18 cellular contexts compared by ENCODE assay signal in the genomic region with DNA sequence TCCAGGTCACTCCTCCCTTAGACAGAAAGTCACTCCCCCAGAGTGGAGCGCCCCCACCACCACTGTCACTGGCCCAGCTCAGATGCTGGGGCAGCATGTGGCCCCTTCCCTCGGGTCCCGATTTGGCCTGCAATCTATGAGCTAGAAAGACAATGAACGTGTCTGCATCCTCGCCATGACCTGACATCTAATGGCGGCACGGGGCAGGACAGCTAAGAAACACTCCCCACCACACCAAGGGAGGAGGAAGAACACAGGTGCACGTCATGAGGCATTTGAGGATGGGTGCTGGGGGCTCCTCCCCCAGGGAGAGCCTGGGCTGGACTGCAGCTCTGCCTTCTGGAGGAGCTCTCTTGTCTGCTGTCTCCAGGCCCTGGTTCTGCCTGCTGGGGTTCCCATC. TPM values are rescaled to one million over a fixed set of nuclear protein-coding genes. Genes with fewer than 3 reads are reported as not detected.
DNase-seq lines count a peak whose midpoint lies in the region; ATAC-seq and TF ChIP-seq lines count a peak whose summit lies in the region.
"Had no signal": no experiment of that assay in that cellular context is flagged by ENCODE, and none has a peak within 500 bp of the region (broad histone marks: within the 10 kb centered on the region; RNA-seq: fewer than 3 reads in every experiment).

No MANE protein-coding gene starts in this region.

- H3K36me3 Mint-ChIP-seq in activated CD8-positive, alpha-beta T cell treated with anti-CD3 and anti-CD28 coated beads, Interleukin-2, amount 10 ng/mL, durations not matched to agents 7 days and 5 days (ENCODE audit: low read depth), result no peaks in the 10 kb centered on the region
- no peaks in the 10 kb centered on the region for H3K36me3 Mint-ChIP-seq in activated CD8-positive, alpha-beta T cell treated with anti-CD3 and anti-CD28 coated beads for 36 hours (ENCODE audit: low read depth)
- H3K36me3 Mint-ChIP-seq in CD8-positive, alpha-beta T cell, result no peaks in the 10 kb centered on the region
- H3K36me3 Mint-ChIP-seq: CD14-positive monocyte; CD4-positive, alpha-beta memory T cell; IgD-negative memory B cell had no signal

- intact Hi-C loops in activated CD8-positive, alpha-beta T cell treated with anti-CD3 and anti-CD28 coated beads for 36 hours (cut with micrococcal nuclease), result no loop called here
- intact Hi-C loops in CD8-positive, alpha-beta T cell (cut with DNase I, micrococcal nuclease), result no loop called here

- no peaks in the 10 kb centered on the region for H3K79me1 ChIP-seq in mesenchymal stem cell (replicated peaks; ENCODE audit: low read length, poor library complexity, severe bottlenecking)

- H3K9me3 ChIP-seq in mesenchymal stem cell (ENCODE audit: control insufficient read depth, low read length), result no peaks in the 10 kb centered on the region
- no peaks in the 10 kb centered on the region for H3K9me3 ChIP-seq in CD8-positive, alpha-beta T cell (ENCODE audit: low read length)
- H3K9me3 ChIP-seq: BLaER1, HAP-1 had no signal

- H3K4me1 ChIP-seq in mesenchymal stem cell (ENCODE audit: control insufficient read depth, insufficient read depth, low read depth, low read length), result peaks cover 22% of the 10 kb centered on the region
- H3K4me1 ChIP-seq in CD8-positive, alpha-beta T cell (ENCODE audit: insufficient read depth, low read length), result no peaks in the 10 kb centered on the region
- H3K4me1 ChIP-seq: HAP-1 had no signal

- H3K27me3 ChIP-seq in H7 (ENCODE audit: control insufficient read depth, insufficient read depth, low read length) (no peaks in the 10 kb centered on the region), mesenchymal stem cell (ENCODE audit: control insufficient read depth in 1 of 2, insufficient read depth in 1 of 2, low read length in 2 of 2) (no peaks in the 10 kb centered on the region)
- no peaks in the 10 kb centered on the region for H3K27me3 ChIP-seq in CD8-positive, alpha-beta T cell (ENCODE audit: insufficient read depth, low read length)

- H2BK15ac ChIP-seq in mesenchymal stem cell (ENCODE audit: low read depth, poor library complexity, severe bottlenecking), result no peak overlapping the region

- no peaks in the 10 kb centered on the region for H3K9me3 Mint-ChIP-seq in activated CD8-positive, alpha-beta T cell treated with anti-CD3 and anti-CD28 coated beads, Interleukin-2, amount 10 ng/mL, durations not matched to agents 7 days and 5 days (ENCODE audit: insufficient read depth)
- H3K9me3 Mint-ChIP-seq in activated CD8-positive, alpha-beta T cell treated with anti-CD3 and anti-CD28 coated beads for 36 hours, result no peaks in the 10 kb centered on the region
- H3K9me3 Mint-ChIP-seq in CD8-positive, alpha-beta T cell, result no peaks in the 10 kb centered on the region
- H3K9me3 Mint-ChIP-seq: CD4-positive, alpha-beta memory T cell; IgD-negative memory B cell had no signal

- no peak overlapping the region for H3K23ac ChIP-seq in mesenchymal stem cell (ENCODE audit: low read length in 2 of 2)

- peaks cover 2% of the 10 kb centered on the region for H3K27me3 Mint-ChIP-seq in activated CD8-positive, alpha-beta T cell treated with anti-CD3 and anti-CD28 coated beads, Interleukin-2, amount 10 ng/mL, durations not matched to agents 7 days and 5 days (ENCODE audit: low read depth)
- H3K27me3 Mint-ChIP-seq in activated CD8-positive, alpha-beta T cell treated with anti-CD3 and anti-CD28 coated beads for 36 hours, result peaks cover 3% of the 10 kb centered on the region
- peaks cover 7% of the 10 kb centered on the region for H3K27me3 Mint-ChIP-seq in CD8-positive, alpha-beta T cell (ENCODE audit: low read depth)

- POLR2A ChIA-PET in activated CD8-positive, alpha-beta T cell treated with anti-CD3 and anti-CD28 coated beads, Interleukin-2, amount 10 ng/mL, durations not matched to agents 7 days and 5 days (lab: Charles Lee), result no interaction called here
- POLR2A ChIA-PET in activated CD8-positive, alpha-beta T cell treated with anti-CD3 and anti-CD28 coated beads for 36 hours (lab: Charles Lee), result no interaction called here
- POLR2A ChIA-PET in CD8-positive, alpha-beta T cell (lab: Charles Lee), result no interaction called here

- peak overlapping the region; percentile 24 for H2AK5ac ChIP-seq in mesenchymal stem cell (ENCODE audit: low read length, severe bottlenecking)

- H3K4ac ChIP-seq in mesenchymal stem cell (ENCODE audit: low read depth in 1 of 2, low read length in 2 of 2), result no peak overlapping the region

- no peak overlapping the region for H2BK5ac ChIP-seq in mesenchymal stem cell (ENCODE audit: low read depth, low read length, poor library complexity, severe bottlenecking)

- H2BK12ac ChIP-seq in mesenchymal stem cell (ENCODE audit: low read length in 2 of 2), result no peak overlapping the region

- TF ChIP-seq CTCF in activated CD8-positive, alpha-beta T cell treated with anti-CD3 and anti-CD28 coated beads for 36 hours (IDR thresholded peaks at IDR 0.05), result no peak
- no peak for TF ChIP-seq CTCF in CD8-positive, alpha-beta T cell (IDR thresholded peaks at IDR 0.05)

- no peak overlapping the region for H3K4me3 Mint-ChIP-seq in activated CD8-positive, alpha-beta T cell treated with anti-CD3 and anti-CD28 coated beads, Interleukin-2, amount 10 ng/mL, durations not matched to agents 7 days and 5 days
- no peak overlapping the region for H3K4me3 Mint-ChIP-seq in activated CD8-positive, alpha-beta T cell treated with anti-CD3 and anti-CD28 coated beads for 36 hours
- H3K4me3 Mint-ChIP-seq in CD8-positive, alpha-beta T cell, result no peak overlapping the region
- H3K4me3 Mint-ChIP-seq: CD14-positive monocyte; CD4-positive, alpha-beta memory T cell; IgD-negative memory B cell had no signal

- no peak overlapping the region for H2BK120ac ChIP-seq in mesenchymal stem cell (ENCODE audit: low read depth, low read length)

- CTCF ChIA-PET in activated CD8-positive, alpha-beta T cell treated with anti-CD3 and anti-CD28 coated beads, Interleukin-2, amount 10 ng/mL, durations not matched to agents 7 days and 5 days (lab: Charles Lee), result no interaction called here
- CTCF ChIA-PET in activated CD8-positive, alpha-beta T cell treated with anti-CD3 and anti-CD28 coated beads for 36 hours (lab: Charles Lee), result no interaction called here
- CTCF ChIA-PET in CD8-positive, alpha-beta T cell (lab: Charles Lee), result interaction anchor here (1.4 kb wide), 1 partner anchor 25 kb away, joined by 3 read pairs; no protein-coding TSS in a partner anchor

- H3K36me3 ChIP-seq in H7 (replicated peaks; ENCODE audit: control insufficient read depth, insufficient read depth, low read length), result no peaks in the 10 kb centered on the region
- no peaks in the 10 kb centered on the region for H3K36me3 ChIP-seq in mesenchymal stem cell (ENCODE audit: control insufficient read depth in 1 of 2, insufficient read depth in 2 of 2, low read depth in 1 of 2, low read length in 2 of 2)
- H3K36me3 ChIP-seq in CD8-positive, alpha-beta T cell (ENCODE audit: insufficient read depth, low read length), result no peaks in the 10 kb centered on the region
- H3K36me3 ChIP-seq: BLaER1, HAP-1 had no signal

- no peak overlapping the region for H3K18ac ChIP-seq in mesenchymal stem cell (ENCODE audit: low read depth in 1 of 2, low read length in 2 of 2)

- no peak overlapping the region for H3K27ac Mint-ChIP-seq in activated CD8-positive, alpha-beta T cell treated with anti-CD3 and anti-CD28 coated beads, Interleukin-2, amount 10 ng/mL, durations not matched to agents 7 days and 5 days
- no peak overlapping the region for H3K27ac Mint-ChIP-seq in activated CD8-positive, alpha-beta T cell treated with anti-CD3 and anti-CD28 coated beads for 36 hours
- no peak overlapping the region for H3K27ac Mint-ChIP-seq in CD8-positive, alpha-beta T cell
- H3K27ac Mint-ChIP-seq: CD14-positive monocyte; CD4-positive, alpha-beta memory T cell; IgD-negative memory B cell had no signal

- H3K4me2 ChIP-seq in mesenchymal stem cell (ENCODE audit: low read length, poor library complexity, severe bottlenecking), result no peak overlapping the region
- H3K4me2 ChIP-seq: BLaER1 had no signal

- 87% methylated on average over 8 of the region's 8 CpGs for WGBS in mesenchymal stem cell

- no peak overlapping the region for H3K27ac ChIP-seq in mesenchymal stem cell (ENCODE audit: low read length, poor library complexity, severe bottlenecking)
- H3K27ac ChIP-seq in CD8-positive, alpha-beta T cell (ENCODE audit: low read depth, low read length), result no peak overlapping the region
- H3K27ac ChIP-seq: BLaER1 had no signal

- H4K8ac ChIP-seq in mesenchymal stem cell (ENCODE audit: low read length), result no peak overlapping the region

- no peaks in the 10 kb centered on the region for H3K4me1 Mint-ChIP-seq in activated CD8-positive, alpha-beta T cell treated with anti-CD3 and anti-CD28 coated beads, Interleukin-2, amount 10 ng/mL, durations not matched to agents 7 days and 5 days (ENCODE audit: low read depth)
- no peaks in the 10 kb centered on the region for H3K4me1 Mint-ChIP-seq in activated CD8-positive, alpha-beta T cell treated with anti-CD3 and anti-CD28 coated beads for 36 hours (ENCODE audit: low read depth)
- H3K4me1 Mint-ChIP-seq in CD8-positive, alpha-beta T cell (ENCODE audit: low read depth), result no peaks in the 10 kb centered on the region
- H3K4me1 Mint-ChIP-seq: CD14-positive monocyte; CD4-positive, alpha-beta memory T cell had no signal

- H2AFZ ChIP-seq in mesenchymal stem cell (ENCODE audit: low read depth, low read length), result no peak overlapping the region

- no peak overlapping the region for H3K9ac ChIP-seq in mesenchymal stem cell (ENCODE audit: low read length)
- H3K9ac ChIP-seq: BLaER1 had no signal

- no peak overlapping the region for H4K91ac ChIP-seq in mesenchymal stem cell (ENCODE audit: low read length)

- no peak overlapping the region for H3K4me3 ChIP-seq in H7 (ENCODE audit: insufficient read depth, low read depth, low read length)
- no peak overlapping the region for H3K4me3 ChIP-seq in mesenchymal stem cell (ENCODE audit: insufficient read depth in 1 of 2, low read depth in 1 of 2, low read length in 2 of 2)
- no peak overlapping the region for H3K4me3 ChIP-seq in CD8-positive, alpha-beta T cell (ENCODE audit: low read depth, low read length)
- H3K4me3 ChIP-seq: BLaER1, HAP-1 had no signal

- DNase-seq in activated CD8-positive, alpha-beta T cell treated with anti-CD3 and anti-CD28 coated beads, Interleukin-2, amount 10 ng/mL, durations not matched to agents 7 days and 5 days, result peak; percentile 8
- DNase-seq in activated CD8-positive, alpha-beta T cell treated with anti-CD3 and anti-CD28 coated beads for 36 hours, result no peak
- DNase-seq in H7, result peak; percentile 46
- DNase-seq in mesenchymal stem cell, result no peak
- no peak for DNase-seq in NCI-H1092 treated with DMSO at 0.1 percent for 48 hours (lab: John Stamatoyannopoulos, UW)
- no peak for DNase-seq in activated CD8-positive, alpha-beta memory T cell treated with anti-CD3 and anti-CD28 coated beads for 24 hours
- no peak for DNase-seq in CD8-positive, alpha-beta T cell
- DNase-seq: 8988T; Calu3; CD4-positive, alpha-beta memory T cell; DMS79 treated with DMSO at 0.1 percent for 48 hours; GF-D8; GOT3 had no signal

- ATAC-seq in activated CD8-positive, alpha-beta T cell treated with anti-CD3 and anti-CD28 coated beads, Interleukin-2, amount 10 ng/mL, durations not matched to agents 7 days and 5 days, result no peak
- ATAC-seq in activated CD8-positive, alpha-beta T cell treated with anti-CD3 and anti-CD28 coated beads for 36 hours, result no peak
- no peak for ATAC-seq in CD8-positive, alpha-beta T cell
- ATAC-seq: HepG2 had no signal

- H3K14ac ChIP-seq in mesenchymal stem cell (ENCODE audit: low read length in 2 of 2), result no peak overlapping the region

RNA-seq across cellular contexts. Expression of gene RNF212, which starts 8.7 kb away (rescaled TPM):
- total RNA-seq in activated CD8-positive, alpha-beta T cell treated with anti-CD3 and anti-CD28 coated beads, Interleukin-2, amount 10 ng/mL, durations not matched to agents 7 days and 5 days, result 1 to 10 TPM; 2.0 to 2.7 TPM
- 1 to 10 TPM; 3.0 to 3.3 TPM for total RNA-seq in activated CD8-positive, alpha-beta T cell treated with anti-CD3 and anti-CD28 coated beads for 36 hours
- 28.0 and 59.8 TPM in 2 replicates for total RNA-seq in H7 (2014; rRNA removed; shearing (Covaris generic))
- 2.9 TPM for polyA plus RNA-seq in mesenchymal stem cell (2013, experiment 1 of 2)
- 3.2 TPM for polyA plus RNA-seq in mesenchymal stem cell (2013, experiment 2 of 2)
- 1 to 10 TPM; 5.1 to 5.2 TPM for total RNA-seq in CD8-positive, alpha-beta T cell
- total RNA-seq: Calu3, HepG2 had no signal
- polyA plus RNA-seq: HepG2 had no signal

Comparison
In these comparisons a context has a peak if more than half of its experiments do, and no peak if none do; other contexts are left out.
1. DNase-seq: peak in activated CD8-positive, alpha-beta T cell treated with anti-CD3 and anti-CD28 coated beads, Interleukin-2, amount 10 ng/mL, durations not matched to agents 7 days and 5 days (single experiment) and H7 (single experiment); none in activated CD8-positive, alpha-beta T cell treated with anti-CD3 and anti-CD28 coated beads for 36 hours (single experiment), mesenchymal stem cell (single experiment), NCI-H1092 treated with DMSO at 0.1 percent for 48 hours (single experiment), activated CD8-positive, alpha-beta memory T cell treated with anti-CD3 and anti-CD28 coated beads for 24 hours (single experiment) and CD8-positive, alpha-beta T cell (0 of 7).